Comparison of ENCODE assay signal across 1 cellular context in the genomic region with DNA sequence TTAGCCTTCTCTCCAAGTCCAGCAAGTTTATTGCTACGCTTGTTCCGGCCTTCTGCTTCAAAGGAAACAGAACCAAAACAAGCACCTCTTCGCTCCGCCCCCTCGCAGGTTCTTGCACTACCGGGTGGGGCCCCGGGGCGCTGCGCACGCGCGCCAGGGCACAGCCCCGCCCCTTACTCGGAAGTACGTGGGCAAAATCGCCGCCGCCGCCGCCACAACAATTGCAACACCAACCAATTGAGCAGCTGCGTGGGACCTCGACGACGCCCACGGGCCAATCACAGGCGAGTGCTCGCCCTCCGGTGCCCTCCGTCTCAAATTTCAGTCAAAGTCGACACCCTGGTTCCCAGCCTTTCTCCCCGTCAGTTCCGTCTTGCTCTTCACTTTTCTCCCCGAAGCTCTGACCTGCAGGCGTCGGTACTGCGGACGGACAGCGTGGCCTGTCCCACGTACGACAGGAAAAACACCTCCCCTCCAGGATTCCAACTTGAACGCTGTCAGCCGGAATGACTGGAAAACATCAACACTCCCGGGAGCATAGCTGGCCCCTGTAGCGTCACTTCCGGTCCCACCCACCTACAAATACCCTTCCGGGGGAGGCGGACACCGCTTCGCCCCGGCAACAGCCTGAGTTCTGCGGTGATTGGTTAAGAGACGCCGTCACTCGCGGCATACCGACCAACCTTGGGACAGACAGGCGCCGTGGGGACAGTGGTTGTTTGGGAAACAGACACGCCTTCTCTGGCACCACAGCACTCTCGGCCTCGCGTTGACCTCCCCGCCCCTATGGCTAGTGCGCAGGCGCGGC.
TF ChIP-seq lines count a peak whose summit lies in the region.

No MANE protein-coding gene starts in this region.

TF ChIP-seq in K562, 482 proteins besides CTCF, POLR2A, EP300 and RAD21 (continued from another document and continues in another):
- TF ChIP-seq, protein P1, sequence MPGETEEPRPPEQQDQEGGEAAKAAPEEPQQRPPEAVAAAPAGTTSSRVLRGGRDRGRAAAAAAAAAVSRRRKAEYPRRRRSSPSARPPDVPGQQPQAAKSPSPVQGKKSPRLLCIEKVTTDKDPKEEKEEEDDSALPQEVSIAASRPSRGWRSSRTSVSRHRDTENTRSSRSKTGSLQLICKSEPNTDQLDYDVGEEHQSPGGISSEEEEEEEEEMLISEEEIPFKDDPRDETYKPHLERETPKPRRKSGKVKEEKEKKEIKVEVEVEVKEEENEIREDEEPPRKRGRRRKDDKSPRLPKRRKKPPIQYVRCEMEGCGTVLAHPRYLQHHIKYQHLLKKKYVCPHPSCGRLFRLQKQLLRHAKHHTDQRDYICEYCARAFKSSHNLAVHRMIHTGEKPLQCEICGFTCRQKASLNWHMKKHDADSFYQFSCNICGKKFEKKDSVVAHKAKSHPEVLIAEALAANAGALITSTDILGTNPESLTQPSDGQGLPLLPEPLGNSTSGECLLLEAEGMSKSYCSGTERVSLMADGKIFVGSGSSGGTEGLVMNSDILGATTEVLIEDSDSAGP (CRISPR knock-in tag; IDR thresholded peaks at IDR 0.05): no peak
- TF ChIP-seq, protein P2, sequence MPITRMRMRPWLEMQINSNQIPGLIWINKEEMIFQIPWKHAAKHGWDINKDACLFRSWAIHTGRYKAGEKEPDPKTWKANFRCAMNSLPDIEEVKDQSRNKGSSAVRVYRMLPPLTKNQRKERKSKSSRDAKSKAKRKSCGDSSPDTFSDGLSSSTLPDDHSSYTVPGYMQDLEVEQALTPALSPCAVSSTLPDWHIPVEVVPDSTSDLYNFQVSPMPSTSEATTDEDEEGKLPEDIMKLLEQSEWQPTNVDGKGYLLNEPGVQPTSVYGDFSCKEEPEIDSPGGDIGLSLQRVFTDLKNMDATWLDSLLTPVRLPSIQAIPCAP (CRISPR knock-in tag; IDR thresholded peaks at IDR 0.05; ENCODE audit: borderline replicate concordance): no peak
- no peak for TF ChIP-seq RB1 (IDR thresholded peaks at IDR 0.05; ENCODE audit: low read depth)
- peak; percentile 78 for TF ChIP-seq MXI1 (IDR thresholded peaks at IDR 0.05; ENCODE audit: low read depth, low read length)
- TF ChIP-seq CHD2 (IDR thresholded peaks at IDR 0.05; ENCODE audit: low read depth, low read length): peak; percentile 63
- TF ChIP-seq, protein P3, sequence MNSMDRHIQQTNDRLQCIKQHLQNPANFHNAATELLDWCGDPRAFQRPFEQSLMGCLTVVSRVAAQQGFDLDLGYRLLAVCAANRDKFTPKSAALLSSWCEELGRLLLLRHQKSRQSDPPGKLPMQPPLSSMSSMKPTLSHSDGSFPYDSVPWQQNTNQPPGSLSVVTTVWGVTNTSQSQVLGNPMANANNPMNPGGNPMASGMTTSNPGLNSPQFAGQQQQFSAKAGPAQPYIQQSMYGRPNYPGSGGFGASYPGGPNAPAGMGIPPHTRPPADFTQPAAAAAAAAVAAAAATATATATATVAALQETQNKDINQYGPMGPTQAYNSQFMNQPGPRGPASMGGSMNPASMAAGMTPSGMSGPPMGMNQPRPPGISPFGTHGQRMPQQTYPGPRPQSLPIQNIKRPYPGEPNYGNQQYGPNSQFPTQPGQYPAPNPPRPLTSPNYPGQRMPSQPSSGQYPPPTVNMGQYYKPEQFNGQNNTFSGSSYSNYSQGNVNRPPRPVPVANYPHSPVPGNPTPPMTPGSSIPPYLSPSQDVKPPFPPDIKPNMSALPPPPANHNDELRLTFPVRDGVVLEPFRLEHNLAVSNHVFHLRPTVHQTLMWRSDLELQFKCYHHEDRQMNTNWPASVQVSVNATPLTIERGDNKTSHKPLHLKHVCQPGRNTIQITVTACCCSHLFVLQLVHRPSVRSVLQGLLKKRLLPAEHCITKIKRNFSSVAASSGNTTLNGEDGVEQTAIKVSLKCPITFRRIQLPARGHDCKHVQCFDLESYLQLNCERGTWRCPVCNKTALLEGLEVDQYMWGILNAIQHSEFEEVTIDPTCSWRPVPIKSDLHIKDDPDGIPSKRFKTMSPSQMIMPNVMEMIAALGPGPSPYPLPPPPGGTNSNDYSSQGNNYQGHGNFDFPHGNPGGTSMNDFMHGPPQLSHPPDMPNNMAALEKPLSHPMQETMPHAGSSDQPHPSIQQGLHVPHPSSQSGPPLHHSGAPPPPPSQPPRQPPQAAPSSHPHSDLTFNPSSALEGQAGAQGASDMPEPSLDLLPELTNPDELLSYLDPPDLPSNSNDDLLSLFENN (IDR thresholded peaks at IDR 0.05; ENCODE audit: low read depth in 2 of 2, low read length in 2 of 2): no peak
- TF ChIP-seq ZBTB17 (CRISPR knock-in tag; IDR thresholded peaks at IDR 0.05): no peak
- no peak for TF ChIP-seq ZNF695 (CRISPR knock-in tag; IDR thresholded peaks at IDR 0.05)
- TF ChIP-seq HMG20B (CRISPR knock-in tag; IDR thresholded peaks at IDR 0.05): no peak
- no peak for TF ChIP-seq ZKSCAN8 (CRISPR knock-in tag; IDR thresholded peaks at IDR 0.05)
- no peak for TF ChIP-seq PURB (CRISPR knock-in tag; IDR thresholded peaks at IDR 0.05; ENCODE audit: low read depth)
- no peak for TF ChIP-seq SNIP1 (IDR thresholded peaks at IDR 0.05; ENCODE audit: low read depth)
- no peak for TF ChIP-seq ZNF668 (CRISPR knock-in tag; IDR thresholded peaks at IDR 0.05)
- peak; percentile 95 for TF ChIP-seq CEBPB (tag; IDR thresholded peaks at IDR 0.05)
- TF ChIP-seq PTTG1 (tag; IDR thresholded peaks at IDR 0.05; ENCODE audit: low read depth): no peak
- no peak for TF ChIP-seq MYNN (IDR thresholded peaks at IDR 0.05)
- no peak for TF ChIP-seq MYNN (CRISPR knock-in tag; IDR thresholded peaks at IDR 0.05)
- peak; percentile 68; the same call in 1 of the 2 replicates for TF ChIP-seq PHF8 (IDR thresholded peaks at IDR 0.05; ENCODE audit: borderline replicate concordance, low read length)
- TF ChIP-seq, protein P4, sequence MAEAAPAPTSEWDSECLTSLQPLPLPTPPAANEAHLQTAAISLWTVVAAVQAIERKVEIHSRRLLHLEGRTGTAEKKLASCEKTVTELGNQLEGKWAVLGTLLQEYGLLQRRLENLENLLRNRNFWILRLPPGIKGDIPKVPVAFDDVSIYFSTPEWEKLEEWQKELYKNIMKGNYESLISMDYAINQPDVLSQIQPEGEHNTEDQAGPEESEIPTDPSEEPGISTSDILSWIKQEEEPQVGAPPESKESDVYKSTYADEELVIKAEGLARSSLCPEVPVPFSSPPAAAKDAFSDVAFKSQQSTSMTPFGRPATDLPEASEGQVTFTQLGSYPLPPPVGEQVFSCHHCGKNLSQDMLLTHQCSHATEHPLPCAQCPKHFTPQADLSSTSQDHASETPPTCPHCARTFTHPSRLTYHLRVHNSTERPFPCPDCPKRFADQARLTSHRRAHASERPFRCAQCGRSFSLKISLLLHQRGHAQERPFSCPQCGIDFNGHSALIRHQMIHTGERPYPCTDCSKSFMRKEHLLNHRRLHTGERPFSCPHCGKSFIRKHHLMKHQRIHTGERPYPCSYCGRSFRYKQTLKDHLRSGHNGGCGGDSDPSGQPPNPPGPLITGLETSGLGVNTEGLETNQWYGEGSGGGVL (CRISPR knock-in tag; IDR thresholded peaks at IDR 0.05): no peak
- no peak for TF ChIP-seq HNRNPH1 (optimal IDR thresholded peaks at IDR 0.05; ENCODE audit: low read depth, low read length)
- no peak for TF ChIP-seq LCOR (CRISPR knock-in tag; IDR thresholded peaks at IDR 0.05)
- no peak for TF ChIP-seq GTF2A2 (tag; IDR thresholded peaks at IDR 0.05)
- no peak for TF ChIP-seq ZFP1 (CRISPR knock-in tag; IDR thresholded peaks at IDR 0.05)
- peak; percentile 84 for TF ChIP-seq CXXC5 (CRISPR knock-in tag; IDR thresholded peaks at IDR 0.05)
- no peak for TF ChIP-seq RBBP5 (IDR thresholded peaks at IDR 0.05; ENCODE audit: borderline replicate concordance, insufficient read depth, low read length, poor library complexity, severe bottlenecking)
- TF ChIP-seq HDGF (IDR thresholded peaks at IDR 0.05): no peak
- TF ChIP-seq MTA1 (IDR thresholded peaks at IDR 0.05; ENCODE audit: borderline replicate concordance): no peak; the same call in 1 of the 2 replicates
- no peak for TF ChIP-seq PTBP1 (IDR thresholded peaks at IDR 0.05; ENCODE audit: low read depth, low read length)
- TF ChIP-seq, protein P5, sequence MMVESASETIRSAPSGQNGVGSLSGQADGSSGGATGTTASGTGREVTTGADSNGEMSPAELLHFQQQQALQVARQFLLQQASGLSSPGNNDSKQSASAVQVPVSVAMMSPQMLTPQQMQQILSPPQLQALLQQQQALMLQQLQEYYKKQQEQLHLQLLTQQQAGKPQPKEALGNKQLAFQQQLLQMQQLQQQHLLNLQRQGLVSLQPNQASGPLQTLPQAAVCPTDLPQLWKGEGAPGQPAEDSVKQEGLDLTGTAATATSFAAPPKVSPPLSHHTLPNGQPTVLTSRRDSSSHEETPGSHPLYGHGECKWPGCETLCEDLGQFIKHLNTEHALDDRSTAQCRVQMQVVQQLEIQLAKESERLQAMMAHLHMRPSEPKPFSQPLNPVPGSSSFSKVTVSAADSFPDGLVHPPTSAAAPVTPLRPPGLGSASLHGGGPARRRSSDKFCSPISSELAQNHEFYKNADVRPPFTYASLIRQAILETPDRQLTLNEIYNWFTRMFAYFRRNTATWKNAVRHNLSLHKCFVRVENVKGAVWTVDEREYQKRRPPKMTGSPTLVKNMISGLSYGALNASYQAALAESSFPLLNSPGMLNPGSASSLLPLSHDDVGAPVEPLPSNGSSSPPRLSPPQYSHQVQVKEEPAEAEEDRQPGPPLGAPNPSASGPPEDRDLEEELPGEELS (CRISPR knock-in tag; IDR thresholded peaks at IDR 0.05; ENCODE audit: borderline replicate concordance): no peak
- TF ChIP-seq GABPB1 (CRISPR knock-in tag; IDR thresholded peaks at IDR 0.05): peak; percentile 96
- TF ChIP-seq BACH1 (tag; IDR thresholded peaks at IDR 0.05): no peak
- peak; percentile 53; the same call in 1 of the 2 replicates for TF ChIP-seq NCOA1 (IDR thresholded peaks at IDR 0.05; ENCODE audit: low read depth)
- 0 out of 2 replicates have a peak, but pooled peaks have one; percentile 7 for TF ChIP-seq ZNF165 (CRISPR knock-in tag; IDR thresholded peaks at IDR 0.05; ENCODE audit: borderline replicate concordance)
- TF ChIP-seq, protein P6, sequence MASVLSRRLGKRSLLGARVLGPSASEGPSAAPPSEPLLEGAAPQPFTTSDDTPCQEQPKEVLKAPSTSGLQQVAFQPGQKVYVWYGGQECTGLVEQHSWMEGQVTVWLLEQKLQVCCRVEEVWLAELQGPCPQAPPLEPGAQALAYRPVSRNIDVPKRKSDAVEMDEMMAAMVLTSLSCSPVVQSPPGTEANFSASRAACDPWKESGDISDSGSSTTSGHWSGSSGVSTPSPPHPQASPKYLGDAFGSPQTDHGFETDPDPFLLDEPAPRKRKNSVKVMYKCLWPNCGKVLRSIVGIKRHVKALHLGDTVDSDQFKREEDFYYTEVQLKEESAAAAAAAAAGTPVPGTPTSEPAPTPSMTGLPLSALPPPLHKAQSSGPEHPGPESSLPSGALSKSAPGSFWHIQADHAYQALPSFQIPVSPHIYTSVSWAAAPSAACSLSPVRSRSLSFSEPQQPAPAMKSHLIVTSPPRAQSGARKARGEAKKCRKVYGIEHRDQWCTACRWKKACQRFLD (CRISPR knock-in tag; IDR thresholded peaks at IDR 0.05): no peak
- TF ChIP-seq, protein P7, sequence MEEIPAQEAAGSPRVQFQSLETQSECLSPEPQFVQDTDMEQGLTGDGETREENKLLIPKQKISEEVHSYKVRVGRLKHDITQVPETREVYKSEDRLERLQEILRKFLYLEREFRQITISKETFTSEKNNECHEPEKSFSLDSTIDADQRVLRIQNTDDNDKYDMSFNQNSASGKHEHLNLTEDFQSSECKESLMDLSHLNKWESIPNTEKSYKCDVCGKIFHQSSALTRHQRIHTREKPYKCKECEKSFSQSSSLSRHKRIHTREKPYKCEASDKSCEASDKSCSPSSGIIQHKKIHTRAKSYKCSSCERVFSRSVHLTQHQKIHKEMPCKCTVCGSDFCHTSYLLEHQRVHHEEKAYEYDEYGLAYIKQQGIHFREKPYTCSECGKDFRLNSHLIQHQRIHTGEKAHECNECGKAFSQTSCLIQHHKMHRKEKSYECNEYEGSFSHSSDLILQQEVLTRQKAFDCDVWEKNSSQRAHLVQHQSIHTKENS (CRISPR knock-in tag; IDR thresholded peaks at IDR 0.05): no peak
- no peak for TF ChIP-seq GTF2F1 (IDR thresholded peaks at IDR 0.05; ENCODE audit: low read depth, low read length)
- TF ChIP-seq KDM2B (CRISPR knock-in tag; IDR thresholded peaks at IDR 0.05): no peak
- TF ChIP-seq XRCC3 (IDR thresholded peaks at IDR 0.05): no peak
- TF ChIP-seq IFI16 (CRISPR knock-in tag; IDR thresholded peaks at IDR 0.05): no peak
- TF ChIP-seq SRSF1 (IDR thresholded peaks at IDR 0.05; ENCODE audit: low read depth, low read length): no peak
- no peak for TF ChIP-seq ZKSCAN3 (CRISPR knock-in tag; IDR thresholded peaks at IDR 0.05)
- no peak for TF ChIP-seq RAD51 (IDR thresholded peaks at IDR 0.05; ENCODE audit: borderline replicate concordance, low read depth)
- TF ChIP-seq CCNT2 (IDR thresholded peaks at IDR 0.05; ENCODE audit: borderline replicate concordance, extremely low read depth, insufficient read length, low read depth, low read length): no peak
- TF ChIP-seq, protein P8, sequence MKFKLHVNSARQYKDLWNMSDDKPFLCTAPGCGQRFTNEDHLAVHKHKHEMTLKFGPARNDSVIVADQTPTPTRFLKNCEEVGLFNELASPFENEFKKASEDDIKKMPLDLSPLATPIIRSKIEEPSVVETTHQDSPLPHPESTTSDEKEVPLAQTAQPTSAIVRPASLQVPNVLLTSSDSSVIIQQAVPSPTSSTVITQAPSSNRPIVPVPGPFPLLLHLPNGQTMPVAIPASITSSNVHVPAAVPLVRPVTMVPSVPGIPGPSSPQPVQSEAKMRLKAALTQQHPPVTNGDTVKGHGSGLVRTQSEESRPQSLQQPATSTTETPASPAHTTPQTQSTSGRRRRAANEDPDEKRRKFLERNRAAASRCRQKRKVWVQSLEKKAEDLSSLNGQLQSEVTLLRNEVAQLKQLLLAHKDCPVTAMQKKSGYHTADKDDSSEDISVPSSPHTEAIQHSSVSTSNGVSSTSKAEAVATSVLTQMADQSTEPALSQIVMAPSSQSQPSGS (CRISPR knock-in tag; IDR thresholded peaks at IDR 0.05): no peak
- TF ChIP-seq ZNF785 (CRISPR knock-in tag; IDR thresholded peaks at IDR 0.05): no peak
- TF ChIP-seq RBM39 (optimal IDR thresholded peaks at IDR 0.05; ENCODE audit: low read depth, low read length): no peak
- TF ChIP-seq HIVEP1 (CRISPR knock-in tag; IDR thresholded peaks at IDR 0.05): no peak
- TF ChIP-seq ZNF354B (CRISPR knock-in tag; IDR thresholded peaks at IDR 0.05): no peak
- TF ChIP-seq MCM2 (IDR thresholded peaks at IDR 0.05; ENCODE audit: low read depth): no peak
- TF ChIP-seq RNF2 (IDR thresholded peaks at IDR 0.05): no peak
- TF ChIP-seq POLR3A (IDR thresholded peaks at IDR 0.05; ENCODE audit: borderline replicate concordance, extremely low read depth, insufficient read depth, insufficient read length): no peak
- no peak for TF ChIP-seq SMARCA4 (IDR thresholded peaks at IDR 0.05)
- no peak for TF ChIP-seq RUNX1 (IDR thresholded peaks at IDR 0.05; ENCODE audit: low read depth)
- no peak for TF ChIP-seq RBM17 (IDR thresholded peaks at IDR 0.05; ENCODE audit: borderline replicate concordance, low read depth, low read length)
- TF ChIP-seq, protein P9, sequence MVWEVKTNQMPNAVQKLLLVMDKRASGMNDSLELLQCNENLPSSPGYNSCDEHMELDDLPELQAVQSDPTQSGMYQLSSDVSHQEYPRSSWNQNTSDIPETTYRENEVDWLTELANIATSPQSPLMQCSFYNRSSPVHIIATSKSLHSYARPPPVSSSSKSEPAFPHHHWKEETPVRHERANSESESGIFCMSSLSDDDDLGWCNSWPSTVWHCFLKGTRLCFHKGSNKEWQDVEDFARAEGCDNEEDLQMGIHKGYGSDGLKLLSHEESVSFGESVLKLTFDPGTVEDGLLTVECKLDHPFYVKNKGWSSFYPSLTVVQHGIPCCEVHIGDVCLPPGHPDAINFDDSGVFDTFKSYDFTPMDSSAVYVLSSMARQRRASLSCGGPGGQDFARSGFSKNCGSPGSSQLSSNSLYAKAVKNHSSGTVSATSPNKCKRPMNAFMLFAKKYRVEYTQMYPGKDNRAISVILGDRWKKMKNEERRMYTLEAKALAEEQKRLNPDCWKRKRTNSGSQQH (CRISPR knock-in tag; IDR thresholded peaks at IDR 0.05): no peak
